In genomic region chr4:165331823-165332222, GRCh38 we compare ENCODE assay signal across 12 cellular contexts. TPM values are rescaled to one million over a fixed set of nuclear protein-coding genes. Genes with fewer than 3 reads are reported as not detected.
A peak's percentile ranks its signal among the peaks of the same experiment; 100 is the strongest.
DNase-seq lines count a peak whose midpoint lies in the region; ATAC-seq and TF ChIP-seq lines count a peak whose summit lies in the region.
"Had no signal": no experiment of that assay in that cellular context is flagged by ENCODE, and none has a peak within 500 bp of the region (broad histone marks: within the 10 kb centered on the region; RNA-seq: fewer than 3 reads in every experiment).

No MANE protein-coding gene starts in this region.

- H3K56ac ChIP-seq in H9 (ENCODE audit: insufficient read length, low read depth, low read length): no peak overlapping the region

- peak overlapping the region; percentile 71 for H3K4me3 ChIP-seq in A673 (ENCODE audit: low read depth, low read length, poor library complexity, severe bottlenecking)
- H3K4me3 ChIP-seq in astrocyte of the cerebellum (ENCODE audit: low read depth, low read length): peak overlapping the region; percentile 81
- peak overlapping the region in 2 of 3 donors; percentile 86 to 93 for H3K4me3 ChIP-seq in right lobe of liver
- H3K4me3 ChIP-seq: SJCRH30 had no signal

- no peaks in the 10 kb centered on the region for H4K20me1 ChIP-seq in H9 (ENCODE audit: control insufficient read depth, insufficient read depth, insufficient read length)

- ATAC-seq in right lobe of liver (no peak), GM18520 (IDR thresholded peaks at IDR 0.05; ENCODE audit: unreplicated experiment) (no peak)
- ATAC-seq: sciatic nerve had no signal

- H4K91ac ChIP-seq in H9 (ENCODE audit: insufficient read length, low read depth, low read length): no peak overlapping the region

- no TSS peak for BruUV-seq in A673 (replicated peaks; lab: Mats Ljungman, UMichigan)

- H3K27ac ChIP-seq in A673 (ENCODE audit: low read depth, low read length, poor library complexity, severe bottlenecking) (no peak overlapping the region), H9 (ENCODE audit: insufficient read length, low read depth, low read length) (no peak overlapping the region), right lobe of liver (peak overlapping the region in 1 of 3 donors; percentile 98)
- H3K27ac ChIP-seq: SJCRH30 had no signal

- H2BK15ac ChIP-seq in H9 (ENCODE audit: low read depth, low read length): no peak overlapping the region

- H2AK5ac ChIP-seq in H9 (ENCODE audit: insufficient read length, low read length): no peak overlapping the region

- H3K23me2 ChIP-seq in H9 (ENCODE audit: insufficient read length, low read depth, low read length, poor library complexity, severe bottlenecking): peaks cover 11% of the 10 kb centered on the region

- peaks cover 38% of the 10 kb centered on the region for H3K4me1 ChIP-seq in A673 (ENCODE audit: insufficient read depth, low read length, poor library complexity, severe bottlenecking)
- no peaks in the 10 kb centered on the region for H3K4me1 ChIP-seq in H9 (ENCODE audit: insufficient read depth, low read length)
- peaks cover 0 to 46% (median 12%) of the 10 kb centered on the region in 4 donors for H3K4me1 ChIP-seq in right lobe of liver

- no peak overlapping the region for H2AFZ ChIP-seq in H9 (ENCODE audit: low read length)

- peaks cover 31 to 48% (median 42%) of the 10 kb centered on the region in 3 experiments for H3K36me3 Mint-ChIP-seq in H9 (ENCODE audit: insufficient read depth in 1 of 3, low read depth in 3 of 3)

- in situ Hi-C loops in astrocyte of the cerebellum (cut with HindIII; ENCODE audit: low sequenced_read_pairs): no loop called here

- no peak overlapping the region for H4K5ac ChIP-seq in H9 (ENCODE audit: insufficient read length, low read depth, low read length)

- POLR2A ChIA-PET in A673 (lab: Charles Lee; ENCODE audit: low non-redundant PET): interaction anchor here (0.6 kb wide), 1 partner anchor 695 kb away, joined by 5 read pairs; no protein-coding TSS in a partner anchor

- no CpG with 5 or more reads among the region's 10 CpGs for WGBS in H9 (ENCODE audit: extremely low coverage, insufficient read length, low lambda C conversion rate)
- WGBS in right lobe of liver (ENCODE audit: insufficient coverage, low coverage, low lambda C conversion rate, missing lambda C conversion rate): 25% methylated on average over 10 of the region's 10 CpGs

- H3K18ac ChIP-seq in H9 (ENCODE audit: insufficient read length, low read depth, low read length): no peak overlapping the region

- H3K4ac ChIP-seq in H9 (ENCODE audit: low read depth, low read length): no peak overlapping the region

- H3K9me3 ChIP-seq in A673 (ENCODE audit: low read depth, low read length, poor library complexity, severe bottlenecking) (no peaks in the 10 kb centered on the region), H9 (ENCODE audit: control insufficient read depth, low read depth, low read length) (no peaks in the 10 kb centered on the region), right lobe of liver (no peaks in the 10 kb centered on the region)
- H3K9me3 ChIP-seq: SJCRH30 had no signal

- H2BK12ac ChIP-seq in H9 (ENCODE audit: insufficient read length, low read depth, low read length): no peak overlapping the region

- no peak overlapping the region for H2BK120ac ChIP-seq in H9 (ENCODE audit: low read depth, low read length, poor library complexity, severe bottlenecking)

- TF ChIP-seq CTCF in A673 (conservative IDR thresholded peaks at IDR 0.05; ENCODE audit: low read depth, low read length): no peak
- TF ChIP-seq CTCF in H9 (conservative IDR thresholded peaks at IDR 0.05): no peak
- TF ChIP-seq CTCF in astrocyte of the cerebellum (IDR thresholded peaks at IDR 0.05; ENCODE audit: low read depth, low read length, missing control alignments): no peak
- no peak for TF ChIP-seq CTCF in right lobe of liver (IDR thresholded peaks at IDR 0.05)

- H3K14ac ChIP-seq in H9 (ENCODE audit: insufficient read depth, low read length): no peak overlapping the region

- peaks cover 46 to 48% of the 10 kb centered on the region in 2 experiments for H3K4me1 Mint-ChIP-seq in H9

- H3K23ac ChIP-seq in H9 (ENCODE audit: insufficient read length, low read depth, low read length): no peak overlapping the region

- no peaks in the 10 kb centered on the region for H3K79me1 ChIP-seq in H9 (ENCODE audit: insufficient read depth, low read depth, low read length, poor library complexity, severe bottlenecking)

- H3K9me3 Mint-ChIP-seq in H9: no peaks in the 10 kb centered on the region

- H3K9ac ChIP-seq in H9 (ENCODE audit: extremely low read depth, insufficient read length, low read length): peak overlapping the region; percentile 16

- peak overlapping the region in 2 of 3 experiments; percentile 4 to 46; a peak in 3 of 7 replicates for H3K27ac Mint-ChIP-seq in H9

- H3K36me3 ChIP-seq in A673 (ENCODE audit: insufficient read depth, low read length, poor library complexity, severe bottlenecking) (peaks cover 69% of the 10 kb centered on the region), right lobe of liver (peaks cover 0 to 34% (median 0%) of the 10 kb centered on the region in 4 donors)

- no peak overlapping the region for H3T11ph ChIP-seq in H9 (ENCODE audit: low read length)

- H4K8ac ChIP-seq in H9 (replicated peaks; ENCODE audit: insufficient read length, low read depth, low read length): no peak overlapping the region

- H3K4me3 Mint-ChIP-seq in H9: peak overlapping the region in 1 of 2 experiments; percentile 49; a peak in 2 of 5 replicates

- H3K79me2 ChIP-seq in H9 (ENCODE audit: insufficient read depth, low read length): peaks cover 74% of the 10 kb centered on the region

- H3K27me3 ChIP-seq in A673 (replicated peaks; ENCODE audit: insufficient read depth, low read depth, low read length, poor library complexity) (no peaks in the 10 kb centered on the region), H9 (ENCODE audit: insufficient read depth, low read length) (no peaks in the 10 kb centered on the region), right lobe of liver (no peaks in the 10 kb centered on the region)
- H3K27me3 ChIP-seq: SJCRH30 had no signal

- H3K4me2 ChIP-seq in H9 (ENCODE audit: insufficient read depth, insufficient read length, low read length): peak overlapping the region; percentile 94

- intact Hi-C loops in A673 (cut with micrococcal nuclease; ENCODE audit: unreplicated experiment) (loop anchor here (5.0 kb wide), 1 partner anchor 130 kb away; no protein-coding TSS in a partner anchor), right lobe of liver (cut with DNase I) (no loop called here)

- H3K27me3 Mint-ChIP-seq in H9 (ENCODE audit: low read depth): no peaks in the 10 kb centered on the region

- H2BK20ac ChIP-seq in H9 (ENCODE audit: low read depth, low read length, poor library complexity, severe bottlenecking): no peak overlapping the region

- TF ChIP-seq POLR2A in right lobe of liver (IDR thresholded peaks at IDR 0.05): no peak

- DNase-seq in A673 (ENCODE audit: low spot score) (no peak), H9 (no peak), astrocyte of the cerebellum (ENCODE audit: low read depth) (no peak), right lobe of liver (no peak), NCI-H524 treated with DMSO at 0.1 percent for 48 hours (lab: John Stamatoyannopoulos, UW) (no peak), epidermal melanocyte (ENCODE audit: insufficient read length, low spot score) (no peak), AG20443 (ENCODE audit: low spot score) (no peak)
- DNase-seq: islet precursor cell, NCI-H1436, SJCRH30 had no signal

- H2BK5ac ChIP-seq in H9 (ENCODE audit: insufficient read length, low read length): no peak overlapping the region

- CTCF ChIA-PET in A673 (lab: Charles Lee): no interaction called here

RNA-seq across cellular contexts. Expression of gene MSMO1, which starts 4.4 kb away (rescaled TPM):
- total RNA-seq in A673 (2021) (104 and 137 TPM in 2 replicates), H9 (2021) (68.3 and 79.3 TPM in 2 replicates), right lobe of liver (100 to 1,000 TPM in 4 of 6 experiments, 10 to 100 TPM in 2; 81.8 to 368 (median 122) TPM)

RNA-seq across cellular contexts. Expression of gene CPE, which starts 47.0 kb away (rescaled TPM):
- total RNA-seq in A673 (2021) (27.2 and 32.7 TPM in 2 replicates), H9 (2021) (10.0 and 11.6 TPM in 2 replicates), right lobe of liver (10 to 100 TPM in 2 of 6 experiments, 1 to 10 TPM in 4; 4.2 to 17.3 (median 9.4) TPM)
- total RNA-seq: SJCRH30 had no signal
